Comparison of ENCODE assay signal across 19 cellular contexts in the genomic region with DNA sequence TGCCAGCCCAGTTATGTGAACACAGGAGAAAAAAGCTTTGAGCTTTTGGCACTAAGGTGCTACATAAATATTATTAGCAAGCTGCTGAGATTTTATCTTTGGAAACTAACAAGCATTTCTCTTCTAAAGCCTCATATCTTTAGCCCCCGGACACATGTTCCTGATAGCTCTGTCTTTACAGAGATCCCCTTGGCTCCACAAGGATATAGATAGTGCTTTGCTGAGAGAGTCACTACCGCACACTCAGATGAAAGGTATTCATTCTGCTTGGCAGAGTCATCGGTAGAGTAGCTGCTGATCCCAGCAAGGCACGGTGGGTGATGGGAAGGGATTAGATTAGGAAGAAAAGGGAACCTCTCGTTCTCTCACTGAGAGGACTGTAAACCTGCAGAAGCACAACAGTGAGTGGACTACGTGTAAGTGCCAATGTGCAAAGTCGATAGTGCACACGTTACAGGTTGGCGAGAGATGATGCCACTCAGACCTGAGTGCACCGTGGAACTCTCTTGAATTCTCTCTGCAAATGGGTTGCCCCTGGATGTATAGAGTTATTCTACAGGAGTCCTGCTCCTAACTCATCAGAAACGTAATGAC. TPM values are rescaled to one million over a fixed set of nuclear protein-coding genes. Genes with fewer than 3 reads are reported as not detected.
DNase-seq lines count a peak whose midpoint lies in the region; TF ChIP-seq lines count a peak whose summit lies in the region.
"Not testable (repeated sequence)": the region's sequence is repeated elsewhere in the genome, so short reads cannot be mapped to it uniquely, and the experiment has no call there.
"Had no signal": no experiment of that assay in that cellular context is flagged by ENCODE, and none has a peak within 500 bp of the region (broad histone marks: within the 10 kb centered on the region; RNA-seq: fewer than 3 reads in every experiment).

No MANE protein-coding gene starts in this region.

- POLR2A ChIA-PET in AG04450 (lab: Yijun Ruan, JAX): not testable (repeated sequence)
- POLR2A ChIA-PET in PC-9 (lab: Charles Lee; ENCODE audit: unreplicated experiment): interaction anchor here (0.8 kb wide), 1 partner anchor 39 kb away, joined by 3 read pairs; no protein-coding TSS in a partner anchor

- H3K27ac ChIP-seq in AG04450 (ENCODE audit: low read depth, low read length) (peak overlapping the region; percentile 77), PC-9 (peak overlapping the region; percentile 72), VCaP (peak overlapping the region; percentile 19; the same call in 1 of the 2 replicates)

- not testable (repeated sequence) for H2AFZ ChIP-seq in PC-9

- peak overlapping the region; percentile 50 for H3K4me2 ChIP-seq in PC-9
- peak overlapping the region; percentile 28 for H3K4me2 ChIP-seq in skeletal muscle satellite cell (ENCODE audit: low read length)

- not testable (repeated sequence) for H3K27me3 ChIP-seq in AG04450 (ENCODE audit: control insufficient read depth, insufficient read depth, low read length); PC-9 (ENCODE audit: insufficient read depth, low read depth); skeletal muscle satellite cell (ENCODE audit: control insufficient read depth, insufficient read depth, low read length)

- H3K36me3 ChIP-seq in PC-9 (ENCODE audit: low read depth); skeletal muscle satellite cell (ENCODE audit: insufficient read depth, low read length): not testable (repeated sequence)

- DNase-seq in AG04450 (ENCODE audit: low read depth, low spot score) (peak; percentile 61), ELR (ENCODE audit: low read depth) (peak; percentile 96), HT1080 (ENCODE audit: low read depth) (peak; percentile 91), PC-9 (peak; percentile 66 to 93), dedifferentiated amniotic fluid mesenchymal stem cell (ENCODE audit: extremely low spot score) (peak; percentile 34), hepatic stellate cell (ENCODE audit: low spot score) (peak; percentile 32)

- TF ChIP-seq CTCF in AG04450 (IDR thresholded peaks at IDR 0.05; ENCODE audit: low read depth, low read length); PC-9 (conservative IDR thresholded peaks at IDR 0.05); VCaP (conservative IDR thresholded peaks at IDR 0.05): not testable (repeated sequence)

- CTCF ChIA-PET in AG04450 (lab: Charles Lee): not testable (repeated sequence)
- CTCF ChIA-PET in PC-9 (lab: Charles Lee): interaction anchor here (0.5 kb wide), 1 partner anchor 43 kb away, joined by 3 read pairs; no protein-coding TSS in a partner anchor

- H3F3A ChIP-seq in PC-9 (ENCODE audit: insufficient read depth, low read depth): peaks cover 12% of the 10 kb centered on the region; the same call in 1 of the 2 replicates

- not testable (repeated sequence) for H3K4me3 ChIP-seq in AG04450 (ENCODE audit: low read depth, low read length); PC-9; skeletal muscle satellite cell (ENCODE audit: low read length)

- BruUV-seq in PC-9 (replicated peaks; lab: Mats Ljungman, UMichigan): not testable (repeated sequence)

- H3K79me2 ChIP-seq in PC-9 (ENCODE audit: low read depth): not testable (repeated sequence)

- intact Hi-C loops in PC-9 (cut with micrococcal nuclease; ENCODE audit: unreplicated experiment): loop anchor here (1.0 kb wide), 1 partner anchor 62 kb away; no protein-coding TSS in a partner anchor

- not testable (repeated sequence) for H4K20me1 ChIP-seq in PC-9 (ENCODE audit: insufficient read depth)

- peaks cover 29% of the 10 kb centered on the region for H3K4me1 ChIP-seq in PC-9 (replicated peaks; ENCODE audit: insufficient read depth)
- peaks cover 20% of the 10 kb centered on the region for H3K4me1 ChIP-seq in skeletal muscle satellite cell (ENCODE audit: control insufficient read depth, insufficient read depth, low read length)

- not testable (repeated sequence) for H3K9me3 ChIP-seq in AG04450 (ENCODE audit: control insufficient read depth, insufficient read depth, low read length); PC-9 (ENCODE audit: insufficient read depth, low read depth); skeletal muscle satellite cell (replicated peaks; ENCODE audit: low read length)

- peak overlapping the region; percentile 9 for H3K9ac ChIP-seq in skeletal muscle satellite cell (ENCODE audit: low read depth, low read length)

- H3K9me2 ChIP-seq in PC-9 (ENCODE audit: insufficient read depth): not testable (repeated sequence)

RNA-seq across cellular contexts. Expression of a gene that starts 38.0 kb away (rescaled TPM):
- polyA plus RNA-seq in AG04450 (2011; rRNA removed): 0.71 and 1.0 TPM in 2 replicates
- polyA minus RNA-seq in AG04450 (2011; rRNA and poly(A)+ RNA removed): not detected in 2 replicates
- total RNA-seq in HT1080 (2014; rRNA removed; shearing (Covaris generic)): not detected in 2 replicates
- polyA plus RNA-seq in HT1080 (2015; cell fraction: cytosol; rRNA removed): not detected in 2 replicates
- polyA plus RNA-seq in HT1080 (2015; cell fraction: nucleus; rRNA removed): 0.08 TPM in 1 of 2 replicates, not detected in the other
- not detected in 2 replicates for total RNA-seq in PC-9 (2021)
- not detected in 2 replicates for total RNA-seq in skeletal muscle satellite cell (2012; rRNA removed)
- total RNA-seq: activated CD4-positive, alpha-beta T cell treated with anti-CD3 and anti-CD28 coated beads, Interleukin-2, amount 10 ng/mL, durations not matched to agents 7 days and 5 days; activated CD8-positive, alpha-beta memory T cell treated with anti-CD3 and anti-CD28 coated beads, Interleukin-2, amount 10 ng/mL, durations not matched to agents 7 days and 5 days; aorta; CD8-positive, alpha-beta T cell; cerebellum; HT-29; mesenteric fat pad; natural killer cell; pancreas; right cardiac atrium had no signal
- polyA plus RNA-seq: aorta, esophagus, pancreas, right cardiac atrium had no signal

Comparison
In these comparisons a context has a peak if more than half of its experiments do, and no peak if none do; other contexts are left out.
1. DNase-seq: peak in every context shown above with its lines; median percentile 96 in ELR; 91 in HT1080; 80 in PC-9; 61 in AG04450; 34 in dedifferentiated amniotic fluid mesenchymal stem cell; 32 in hepatic stellate cell.
2. H3K27ac ChIP-seq: peak in every context shown above with its lines; median percentile 77 in AG04450; 72 in PC-9; 19 in VCaP.